Comparison of ENCODE assay signal across 1 cellular context in the genomic region with DNA sequence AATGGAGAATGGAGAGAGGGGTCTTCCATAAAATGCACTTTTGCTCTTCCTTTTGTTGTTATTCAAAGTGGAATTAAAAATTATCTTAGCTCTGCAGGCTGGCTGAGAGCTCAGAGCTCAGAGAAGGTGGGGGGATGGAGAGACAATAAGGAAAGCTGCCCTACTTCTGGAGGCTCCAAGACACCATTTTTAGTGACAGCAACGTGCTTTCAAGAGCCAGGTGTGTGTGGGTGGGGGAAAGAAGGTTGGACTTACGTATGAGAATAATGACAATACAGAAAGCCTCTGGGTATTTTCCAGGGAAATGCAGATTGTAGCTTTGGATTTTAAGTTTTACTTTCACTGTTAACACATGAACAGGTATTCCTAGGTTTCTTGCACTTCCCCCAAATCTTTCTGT.
TF ChIP-seq lines count a peak whose summit lies in the region.

No MANE protein-coding gene starts in this region.

TF ChIP-seq in SK-N-SH, 30 proteins besides CTCF, POLR2A, EP300 and RAD21 (continued from another document):
- TF ChIP-seq MXI1 (IDR thresholded peaks at IDR 0.05; ENCODE audit: low read depth, low read length) (no peak), FOSL2 (IDR thresholded peaks at IDR 0.05; ENCODE audit: borderline replicate concordance, low read depth) (no peak), GATA2 (CRISPR knock-in tag; IDR thresholded peaks at IDR 0.05) (no peak), RXRA (IDR thresholded peaks at IDR 0.05; ENCODE audit: borderline replicate concordance, low read depth) (no peak), NRF1 (IDR thresholded peaks at IDR 0.05; ENCODE audit: low read depth, low read length) (no peak)
- TF ChIP-seq, protein P1, sequence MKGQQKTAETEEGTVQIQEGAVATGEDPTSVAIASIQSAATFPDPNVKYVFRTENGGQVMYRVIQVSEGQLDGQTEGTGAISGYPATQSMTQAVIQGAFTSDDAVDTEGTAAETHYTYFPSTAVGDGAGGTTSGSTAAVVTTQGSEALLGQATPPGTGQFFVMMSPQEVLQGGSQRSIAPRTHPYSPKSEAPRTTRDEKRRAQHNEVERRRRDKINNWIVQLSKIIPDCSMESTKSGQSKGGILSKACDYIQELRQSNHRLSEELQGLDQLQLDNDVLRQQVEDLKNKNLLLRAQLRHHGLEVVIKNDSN (IDR thresholded peaks at IDR 0.05; ENCODE audit: borderline replicate concordance, low read depth): no peak
